ENCODE assay signal across 21 cellular contexts in the genomic region with DNA sequence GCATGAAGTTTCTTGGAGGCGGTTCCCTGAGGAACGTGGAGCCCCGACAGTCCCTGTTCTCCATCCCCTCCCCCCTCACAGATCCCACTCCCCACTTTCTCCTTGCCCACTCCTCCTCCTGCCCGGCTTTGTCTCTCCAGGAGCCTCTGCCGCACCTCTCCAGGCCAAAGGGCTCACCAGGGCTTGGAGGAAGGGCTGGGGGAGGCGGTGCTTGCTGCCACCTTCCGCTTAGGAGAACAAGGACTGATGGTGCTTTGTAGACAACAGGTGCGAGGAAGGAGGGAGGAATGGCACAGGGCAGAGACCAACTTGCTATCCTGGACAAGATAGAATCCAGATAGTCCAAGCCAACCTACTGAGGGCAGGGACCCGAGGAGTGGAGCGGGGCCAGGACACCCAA.
"Had no signal": no experiment of that assay in that cellular context is flagged by ENCODE, and none has a peak within 500 bp of the region (broad histone marks: within the 10 kb centered on the region; RNA-seq: fewer than 3 reads in every experiment).

No MANE protein-coding gene starts in this region.

- FAIRE-seq: endothelial cell of umbilical vein had no signal

- H3K27ac ChIP-seq: heart left ventricle, ovary, transverse colon had no signal

- H3K4me3 ChIP-seq: heart left ventricle, lung, mucosa of descending colon, ovary, smooth muscle cell, transverse colon had no signal

- H3K4me2 ChIP-seq: smooth muscle cell had no signal

- H3K27me3 Mint-ChIP-seq: naive thymus-derived CD8-positive, alpha-beta T cell had no signal

- H3K27ac Mint-ChIP-seq: endodermal cell; naive thymus-derived CD8-positive, alpha-beta T cell; stimulated activated effector memory CD8-positive, alpha-beta T cell treated with anti-CD3 and anti-CD28 coated beads, Interleukin-12 subunit alpha, Interleukin-12 subunit beta, amount 100 ng/mL, for 72 hours; stimulated activated naive CD8-positive, alpha-beta T cell treated with anti-CD3 and anti-CD28 coated beads, Interleukin-15, Interleukin-2, amounts not matched to agents 100 ng/mL and 50 ng/mL, for 24 hours had no signal

- H3K27me3 ChIP-seq: heart left ventricle, ovary, transverse colon had no signal

- H3K9me3 Mint-ChIP-seq: endodermal cell; naive thymus-derived CD8-positive, alpha-beta T cell; stimulated activated effector memory CD8-positive, alpha-beta T cell treated with anti-CD3 and anti-CD28 coated beads, Interleukin-12 subunit alpha, Interleukin-12 subunit beta, amount 100 ng/mL, for 72 hours; stimulated activated naive CD8-positive, alpha-beta T cell treated with anti-CD3 and anti-CD28 coated beads, Interleukin-15, Interleukin-2, amounts not matched to agents 100 ng/mL and 50 ng/mL, for 24 hours had no signal

- DNase-seq: dermis blood vessel endothelial cell; effector CD4-positive, alpha-beta T cell; endodermal cell; foreskin melanocyte; heart left ventricle; hippocampal formation; left colon; left ventricle myocardium superior; mucosa of descending colon; naive thymus-derived CD8-positive, alpha-beta T cell; nucleus accumbens; ovary; right cardiac atrium; stimulated activated CD4-positive, alpha-beta T cell treated with anti-CD3 and anti-CD28 coated beads, Interleukin-4, amount 100 ng/mL, for 1 hour; stimulated activated CD8-positive, alpha-beta memory T cell treated with anti-CD3 and anti-CD28 coated beads, Interleukin-4, amount 100 ng/mL, for 48 hours; transverse colon had no signal

- H3K36me3 Mint-ChIP-seq: naive thymus-derived CD8-positive, alpha-beta T cell; stimulated activated effector memory CD8-positive, alpha-beta T cell treated with anti-CD3 and anti-CD28 coated beads, Interleukin-12 subunit alpha, Interleukin-12 subunit beta, amount 100 ng/mL, for 72 hours had no signal

- H3K4me3 Mint-ChIP-seq: endodermal cell; naive thymus-derived CD8-positive, alpha-beta T cell; stimulated activated effector memory CD8-positive, alpha-beta T cell treated with anti-CD3 and anti-CD28 coated beads, Interleukin-12 subunit alpha, Interleukin-12 subunit beta, amount 100 ng/mL, for 72 hours; stimulated activated naive CD8-positive, alpha-beta T cell treated with anti-CD3 and anti-CD28 coated beads, Interleukin-15, Interleukin-2, amounts not matched to agents 100 ng/mL and 50 ng/mL, for 24 hours had no signal

- ATAC-seq: heart left ventricle; left colon; left ventricle myocardium superior; mucosa of descending colon; naive thymus-derived CD8-positive, alpha-beta T cell; right cardiac atrium; stimulated activated effector memory CD8-positive, alpha-beta T cell treated with anti-CD3 and anti-CD28 coated beads, Interleukin-12 subunit alpha, Interleukin-12 subunit beta, amount 100 ng/mL, for 72 hours had no signal

- H3K36me3 ChIP-seq: heart left ventricle, ovary, transverse colon had no signal

- H3K9me3 ChIP-seq: heart left ventricle, mucosa of descending colon, ovary, transverse colon had no signal

- H3K4me1 ChIP-seq: transverse colon had no signal
